Comparison of ENCODE assay signal across 19 cellular contexts in the genomic region with DNA sequence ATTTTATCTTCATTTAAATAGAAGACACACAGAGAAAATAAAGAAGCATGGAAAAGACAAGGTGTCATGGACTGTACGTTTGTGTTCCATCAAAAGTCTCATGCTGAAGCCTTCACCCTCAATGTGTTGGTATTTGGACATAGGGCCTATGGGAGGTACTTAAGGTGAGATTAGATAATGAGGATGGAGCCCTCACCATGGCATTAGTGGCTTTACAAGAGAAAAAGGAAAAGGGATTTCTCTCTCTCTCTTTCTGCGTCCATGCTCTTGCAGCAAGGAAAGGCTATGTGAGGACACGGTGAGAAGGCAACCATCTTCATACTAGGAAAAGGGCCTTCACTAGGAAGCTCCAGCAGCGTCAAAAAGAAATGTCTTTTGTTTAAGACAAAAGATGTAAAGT.
DNase-seq lines count a peak whose midpoint lies in the region; ATAC-seq and TF ChIP-seq lines count a peak whose summit lies in the region.
"Had no signal": no experiment of that assay in that cellular context is flagged by ENCODE, and none has a peak within 500 bp of the region (broad histone marks: within the 10 kb centered on the region; RNA-seq: fewer than 3 reads in every experiment).

No MANE protein-coding gene starts in this region.

- peak overlapping the region; percentile 83 for H3K4me2 ChIP-seq in H9 (ENCODE audit: insufficient read depth, insufficient read length, low read length)
- H3K4me2 ChIP-seq in trophoblast cell (ENCODE audit: low read length): no peak overlapping the region
- H3K4me2 ChIP-seq: A549, SK-N-SH had no signal

- H3K4me1 Mint-ChIP-seq in H9 (peaks cover 43 to 50% of the 10 kb centered on the region in 2 experiments), WTC11 (peaks cover 31% of the 10 kb centered on the region)

- peaks cover 0 to 12% of the 10 kb centered on the region in 2 experiments; a peak in 2 of 5 replicates for H3K9me3 Mint-ChIP-seq in H9
- H3K9me3 Mint-ChIP-seq in WTC11: no peaks in the 10 kb centered on the region
- peaks cover 8 to 9% of the 10 kb centered on the region in 2 donors for H3K9me3 Mint-ChIP-seq in activated naive CD4-positive, alpha-beta T cell treated with anti-CD3 and anti-CD28 coated beads, Interleukin-2, amount 50 U/mL, for 72 hours

- H3K27me3 Mint-ChIP-seq in H9 (ENCODE audit: low read depth) (no peaks in the 10 kb centered on the region; the same call in 1 of the 2 replicates), WTC11 (ENCODE audit: low read depth) (no peaks in the 10 kb centered on the region)
- H3K27me3 Mint-ChIP-seq: CD4-positive, alpha-beta T cell had no signal

- TF ChIP-seq CTCF in H9 (conservative IDR thresholded peaks at IDR 0.05): no peak
- TF ChIP-seq CTCF in WTC11 (IDR thresholded peaks at IDR 0.05): no peak
- no peak for TF ChIP-seq CTCF in foreskin fibroblast (IDR thresholded peaks at IDR 0.05; ENCODE audit: low read depth, low read length)
- no peak for TF ChIP-seq CTCF in GM10266 (IDR thresholded peaks at IDR 0.05; ENCODE audit: control insufficient read depth, insufficient read depth, low read depth, missing control alignments)

- H2AFZ ChIP-seq in H9 (ENCODE audit: low read length) (no peak overlapping the region), trophoblast cell (ENCODE audit: insufficient read depth, low read length, poor library complexity) (no peak overlapping the region)

- DNase-seq in H9: no peak
- no peak for DNase-seq in WTC11 (ENCODE audit: low spot score)
- DNase-seq in trophoblast cell: no peak
- no peak for DNase-seq in foreskin fibroblast
- DNase-seq in GM10266 (ENCODE audit: extremely low spot score): no peak
- DNase-seq in activated naive CD4-positive, alpha-beta T cell treated with anti-CD3 and anti-CD28 coated beads, Interleukin-2, amount 50 U/mL, for 72 hours (ENCODE audit: low spot score in 2 of 2): no peak
- DNase-seq: Calu3; CD4-positive, alpha-beta T cell; DMS53; EL; NCI-H1694 treated with DMSO at 0.1 percent for 48 hours; NCI-H510A treated with DMSO at 0.1 percent for 48 hours; NCI-H774; SHP77 treated with DMSO at 0.1 percent for 48 hours; SK-N-SH had no signal

- peak overlapping the region; percentile 95 for H3K9ac ChIP-seq in H9 (ENCODE audit: extremely low read depth, insufficient read length, low read length)
- H3K9ac ChIP-seq in trophoblast cell (ENCODE audit: low read length): no peak overlapping the region
- H3K9ac ChIP-seq: SK-N-SH had no signal

- no peaks in the 10 kb centered on the region for H3K4me1 ChIP-seq in H9 (ENCODE audit: insufficient read depth, low read length)
- no peaks in the 10 kb centered on the region for H3K4me1 ChIP-seq in trophoblast cell (ENCODE audit: control insufficient read depth in 1 of 2, insufficient read depth in 2 of 2, low read length in 2 of 2)
- H3K4me1 ChIP-seq: A549 had no signal

- H3K36me3 Mint-ChIP-seq in H9 (ENCODE audit: insufficient read depth in 1 of 3, low read depth in 3 of 3) (peaks cover 47 to 68% (median 56%) of the 10 kb centered on the region in 3 experiments), WTC11 (peaks cover 74% of the 10 kb centered on the region)
- H3K36me3 Mint-ChIP-seq in activated naive CD4-positive, alpha-beta T cell treated with anti-CD3 and anti-CD28 coated beads, Interleukin-2, amount 50 U/mL, for 72 hours: no peaks in the 10 kb centered on the region

- no peak overlapping the region for H3K56ac ChIP-seq in H9 (ENCODE audit: insufficient read length, low read depth, low read length)

- H3K23ac ChIP-seq in H9 (ENCODE audit: insufficient read length, low read depth, low read length) (no peak overlapping the region), trophoblast cell (ENCODE audit: low read length) (no peak overlapping the region)

- no peak overlapping the region for H2AK5ac ChIP-seq in H9 (ENCODE audit: insufficient read length, low read length)
- H2AK5ac ChIP-seq in trophoblast cell (ENCODE audit: low read length): no peak overlapping the region

- no peak overlapping the region for H4K12ac ChIP-seq in trophoblast cell (ENCODE audit: low read depth, low read length)

- H3K9me3 ChIP-seq in H9 (ENCODE audit: control insufficient read depth, low read depth, low read length): no peaks in the 10 kb centered on the region
- H3K9me3 ChIP-seq in trophoblast cell (ENCODE audit: insufficient read depth, low read depth, low read length): no peaks in the 10 kb centered on the region
- H3K9me3 ChIP-seq: A549, SK-N-SH had no signal

- CTCF ChIA-PET in WTC11 (lab: Charles Lee): no interaction called here

- POLR2A ChIA-PET in WTC11 (lab: Charles Lee): no interaction called here

- H3K36me3 ChIP-seq in trophoblast cell (ENCODE audit: control insufficient read depth in 1 of 2, insufficient read depth in 2 of 2, low read length in 2 of 2): no peaks in the 10 kb centered on the region

- no peak overlapping the region for H2BK120ac ChIP-seq in H9 (ENCODE audit: low read depth, low read length, poor library complexity, severe bottlenecking)
- H2BK120ac ChIP-seq in trophoblast cell (ENCODE audit: insufficient read depth, low read length, poor library complexity): no peak overlapping the region

- H4K8ac ChIP-seq in H9 (replicated peaks; ENCODE audit: insufficient read length, low read depth, low read length) (no peak overlapping the region), trophoblast cell (ENCODE audit: low read depth, low read length) (peak overlapping the region; percentile 35)

- no peak overlapping the region for H3K14ac ChIP-seq in H9 (ENCODE audit: insufficient read depth, low read length)
- H3K14ac ChIP-seq in trophoblast cell (ENCODE audit: low read length): no peak overlapping the region

- ATAC-seq in WTC11: peak; percentile 13
- ATAC-seq in activated naive CD4-positive, alpha-beta T cell treated with anti-CD3 and anti-CD28 coated beads, Interleukin-2, amount 50 U/mL, for 72 hours: no peak
- ATAC-seq: A549, HCT116, K562 had no signal

- H4K91ac ChIP-seq in H9 (ENCODE audit: insufficient read length, low read depth, low read length) (no peak overlapping the region), trophoblast cell (ENCODE audit: low read depth, low read length) (peak overlapping the region; percentile 24)

- H3K27ac Mint-ChIP-seq in H9 (peak overlapping the region; percentile 74 to 87 (median 79); a peak in 6 of 7 replicates), WTC11 (peak overlapping the region; percentile 94)
- H3K27ac Mint-ChIP-seq in activated naive CD4-positive, alpha-beta T cell treated with anti-CD3 and anti-CD28 coated beads, Interleukin-2, amount 50 U/mL, for 72 hours: no peak overlapping the region
- H3K27ac Mint-ChIP-seq: CD4-positive, alpha-beta T cell had no signal

- H3K79me1 ChIP-seq in H9 (ENCODE audit: insufficient read depth, low read depth, low read length, poor library complexity, severe bottlenecking): no peaks in the 10 kb centered on the region
- H3K79me1 ChIP-seq in trophoblast cell (ENCODE audit: low read length): peaks cover 2% of the 10 kb centered on the region

- no peaks in the 10 kb centered on the region for H3K27me3 ChIP-seq in H9 (ENCODE audit: insufficient read depth, low read length)
- no peaks in the 10 kb centered on the region for H3K27me3 ChIP-seq in trophoblast cell (ENCODE audit: insufficient read depth, low read length)

- no peak overlapping the region for H3K4ac ChIP-seq in H9 (ENCODE audit: low read depth, low read length)
- peak overlapping the region; percentile 93 for H3K4ac ChIP-seq in trophoblast cell (ENCODE audit: low read depth, low read length)

- H4K20me1 ChIP-seq in H9 (ENCODE audit: control insufficient read depth, insufficient read depth, insufficient read length): no peaks in the 10 kb centered on the region

- H3K23me2 ChIP-seq in H9 (ENCODE audit: insufficient read length, low read depth, low read length, poor library complexity, severe bottlenecking): peaks cover 4% of the 10 kb centered on the region

- no peak overlapping the region for H2BK5ac ChIP-seq in H9 (ENCODE audit: insufficient read length, low read length)
- no peak overlapping the region for H2BK5ac ChIP-seq in trophoblast cell (ENCODE audit: low read depth, low read length, poor library complexity)

- H3K79me2 ChIP-seq in H9 (ENCODE audit: insufficient read depth, low read length): peaks cover 47% of the 10 kb centered on the region
- H3K79me2 ChIP-seq in trophoblast cell (ENCODE audit: control insufficient read depth, insufficient read depth, low read length, poor library complexity): peaks cover 3% of the 10 kb centered on the region

- WGBS in H9 (ENCODE audit: extremely low coverage, insufficient read length, low lambda C conversion rate): no CpG with 5 or more reads among the region's 4 CpGs
- WGBS in trophoblast cell (ENCODE audit: extremely low coverage, insufficient coverage, insufficient read length): no CpG with 5 or more reads among the region's 4 CpGs

- H3K27ac ChIP-seq in H9 (ENCODE audit: insufficient read length, low read depth, low read length) (no peak overlapping the region), trophoblast cell (ENCODE audit: low read depth, low read length) (no peak overlapping the region)
- H3K27ac ChIP-seq: A549 had no signal

- H3K4me3 Mint-ChIP-seq in H9 (peak overlapping the region; percentile 70 to 97), WTC11 (peak overlapping the region; percentile 98)
- H3K4me3 Mint-ChIP-seq: CD4-positive, alpha-beta T cell had no signal

- no peak overlapping the region for H2BK20ac ChIP-seq in H9 (ENCODE audit: low read depth, low read length, poor library complexity, severe bottlenecking)

- H3T11ph ChIP-seq in H9 (ENCODE audit: low read length): no peak overlapping the region

- H3K18ac ChIP-seq in H9 (ENCODE audit: insufficient read length, low read depth, low read length): no peak overlapping the region
- H3K18ac ChIP-seq in trophoblast cell (ENCODE audit: low read length): no peak overlapping the region

- H4K5ac ChIP-seq in H9 (ENCODE audit: insufficient read length, low read depth, low read length): no peak overlapping the region

- H2BK12ac ChIP-seq in H9 (ENCODE audit: insufficient read length, low read depth, low read length): no peak overlapping the region
- H2BK12ac ChIP-seq in trophoblast cell (ENCODE audit: low read length): no peak overlapping the region

- H2BK15ac ChIP-seq in H9 (ENCODE audit: low read depth, low read length): no peak overlapping the region

- H3K4me3 ChIP-seq in iPS-11a (ENCODE audit: low read depth, low read length) (peak overlapping the region; percentile 69), trophoblast cell (ENCODE audit: low read depth, low read length) (no peak overlapping the region), foreskin fibroblast (ENCODE audit: low read depth in 1 of 2, low read length in 2 of 2) (no peak overlapping the region)
- H3K4me3 ChIP-seq: A549, K562 had no signal

Comparison
In these comparisons a context has a peak if more than half of its experiments do, and no peak if none do; other contexts are left out.
1. H3K27ac Mint-ChIP-seq: peak in H9 (3 of 3) and WTC11 (single experiment); none in activated naive CD4-positive, alpha-beta T cell treated with anti-CD3 and anti-CD28 coated beads, Interleukin-2, amount 50 U/mL, for 72 hours (0 of 2).